In genomic region chr6:45377555-45378323, GRCh38 we compare ENCODE assay signal across 1 cellular context.
TF ChIP-seq lines count a peak whose summit lies in the region.

TSS of gene SUPT3H (minus strand) at chr6:45377934.

TF ChIP-seq in K562, 482 proteins besides CTCF, POLR2A, EP300 and RAD21 (continued from another document and continues in another):
- TF ChIP-seq SFPQ (IDR thresholded peaks at IDR 0.05; ENCODE audit: low read depth, low read length) (no peak), SIN3A (IDR thresholded peaks at IDR 0.05; ENCODE audit: borderline replicate concordance in 2 of 2, control insufficient read depth in 1 of 2, low read depth in 2 of 2, low read length in 2 of 2) (peak; percentile 64 to 92; a peak in 2 of 4 replicates), ZBTB2 (IDR thresholded peaks at IDR 0.05) (peak; percentile 86), ZNF134 (CRISPR knock-in tag; conservative IDR thresholded peaks at IDR 0.05) (no peak), TBL1XR1 (IDR thresholded peaks at IDR 0.05; ENCODE audit: low read length in 2 of 2) (no peak), GTF2E2 (tag; IDR thresholded peaks at IDR 0.05) (peak; percentile 79), NCOA4 (IDR thresholded peaks at IDR 0.05; ENCODE audit: partially characterized antibody) (no peak), HCFC1 (IDR thresholded peaks at IDR 0.05; ENCODE audit: low read depth, low read length) (peak; percentile 83), E2F6 (IDR thresholded peaks at IDR 0.05; ENCODE audit: borderline replicate concordance in 1 of 2, extremely low read depth in 1 of 2, insufficient read depth in 1 of 2, insufficient read length in 1 of 2, low read depth in 1 of 2, low read length in 1 of 2, poor library complexity in 1 of 2, severe bottlenecking in 1 of 2) (peak; percentile 77 to 86), ZNF696 (CRISPR knock-in tag; conservative IDR thresholded peaks at IDR 0.05) (no peak), JUND (IDR thresholded peaks at IDR 0.05; ENCODE audit: borderline replicate concordance, low read depth, low read length) (peak; percentile 70; the same call in 1 of the 2 replicates), JUND (tag; IDR thresholded peaks at IDR 0.05; ENCODE audit: borderline replicate concordance, low read depth, low read length) (peak; percentile 78; the same call in 2 of the 3 replicates), ZBTB33 (CRISPR knock-in tag; IDR thresholded peaks at IDR 0.05) (peak; percentile 40; the same call in 1 of the 2 replicates), NR4A1 (CRISPR knock-in tag; IDR thresholded peaks at IDR 0.05) (no peak), NR4A1 (tag; IDR thresholded peaks at IDR 0.05) (0 out of 2 replicates have a peak, but pooled peaks have one; percentile 44), PML (IDR thresholded peaks at IDR 0.05; ENCODE audit: low read length) (peak; percentile 88), PHF20 (IDR thresholded peaks at IDR 0.05; ENCODE audit: partially characterized antibody) (peak; percentile 80), KDM4B (IDR thresholded peaks at IDR 0.05; ENCODE audit: borderline replicate concordance in 2 of 2, low read depth in 1 of 2) (peak in 1 of 2 experiments; percentile 86; a peak in 1 of 4 replicates), RB1 (IDR thresholded peaks at IDR 0.05; ENCODE audit: low read depth) (peak; percentile 89), TRIM24 (IDR thresholded peaks at IDR 0.05) (peak in 1 of 2 experiments; percentile 46; a peak in 2 of 4 replicates), ZBTB17 (CRISPR knock-in tag; IDR thresholded peaks at IDR 0.05) (peak; percentile 38; the same call in 1 of the 2 replicates), MBD2 (IDR thresholded peaks at IDR 0.05; ENCODE audit: borderline replicate concordance, low read depth) (peak; percentile 62), POU5F1 (IDR thresholded peaks at IDR 0.05; ENCODE audit: borderline replicate concordance, low read depth, low read length, partially characterized antibody) (peak; percentile 72), MCM5 (IDR thresholded peaks at IDR 0.05; ENCODE audit: low read depth) (no peak), HDAC1 (IDR thresholded peaks at IDR 0.05) (0 out of 4 replicates have a peak, but pooled peaks of 1 of the 2 experiments have one; percentile 13), FOXK1 (CRISPR knock-in tag; IDR thresholded peaks at IDR 0.05; ENCODE audit: borderline replicate concordance) (no peak), ZBTB1 (CRISPR knock-in tag; IDR thresholded peaks at IDR 0.05; ENCODE audit: borderline replicate concordance, low read depth) (peak; percentile 94), HDAC6 (IDR thresholded peaks at IDR 0.05; ENCODE audit: low read depth, low read length) (no peak), GATA2 (CRISPR knock-in tag; IDR thresholded peaks at IDR 0.05) (no peak), FOXM1 (IDR thresholded peaks at IDR 0.05; ENCODE audit: low read depth) (no peak), FOXM1 (CRISPR knock-in tag; IDR thresholded peaks at IDR 0.05; ENCODE audit: low read depth) (no peak), REST (CRISPR knock-in tag; IDR thresholded peaks at IDR 0.05; ENCODE audit: low read depth) (no peak; the same call in 1 of the 2 replicates), FIP1L1 (IDR thresholded peaks at IDR 0.05; ENCODE audit: low read depth, low read length, poor library complexity, severe bottlenecking) (peak; percentile 67), MEIS2 (IDR thresholded peaks at IDR 0.05; ENCODE audit: partially characterized antibody) (peak; percentile 78), POLR2AphosphoS5 (IDR thresholded peaks at IDR 0.05; ENCODE audit: control insufficient read depth, insufficient read depth, low read depth, low read length) (peak; percentile 94), PKNOX1 (IDR thresholded peaks at IDR 0.05) (peak; percentile 26; the same call in 1 of the 2 replicates), YY1 (IDR thresholded peaks at IDR 0.05; ENCODE audit: borderline replicate concordance in 1 of 3, control insufficient read depth in 1 of 3, extremely low read depth in 1 of 3, insufficient read depth in 3 of 3, insufficient read length in 1 of 3, insufficient replicate concordance in 2 of 3, low read depth in 1 of 3, low read length in 2 of 3) (peak; percentile 49 to 94 (median 89)), ZNF764 (CRISPR knock-in tag; IDR thresholded peaks at IDR 0.05; ENCODE audit: low read depth) (no peak), MYNN (IDR thresholded peaks at IDR 0.05) (peak; percentile 48; the same call in 1 of the 2 replicates), MYNN (CRISPR knock-in tag; IDR thresholded peaks at IDR 0.05) (no peak), KLF6 (CRISPR knock-in tag; IDR thresholded peaks at IDR 0.05; ENCODE audit: borderline replicate concordance) (peak; percentile 87), KDM2B (CRISPR knock-in tag; IDR thresholded peaks at IDR 0.05) (peak; percentile 28; the same call in 1 of the 2 replicates), TCF7L2 (IDR thresholded peaks at IDR 0.05; ENCODE audit: low read depth, low read length) (no peak), SETDB1 (IDR thresholded peaks at IDR 0.05; ENCODE audit: low read length) (peak; percentile 59), ZBTB7A (IDR thresholded peaks at IDR 0.05; ENCODE audit: borderline replicate concordance, control insufficient read depth, low read depth, low read length) (peak; percentile 46), DEAF1 (CRISPR knock-in tag; IDR thresholded peaks at IDR 0.05) (peak; percentile 41; the same call in 1 of the 2 replicates), JUN (IDR thresholded peaks at IDR 0.05; ENCODE audit: borderline replicate concordance, low read depth, low read length) (peak; percentile 45; the same call in 1 of the 2 replicates), JUN (CRISPR knock-in tag; IDR thresholded peaks at IDR 0.05; ENCODE audit: borderline replicate concordance) (no peak), CBFB (CRISPR knock-in tag; IDR thresholded peaks at IDR 0.05) (no peak), CREB1 (IDR thresholded peaks at IDR 0.05) (peak; percentile 49; the same call in 1 of the 2 replicates), CREB1 (CRISPR knock-in tag; IDR thresholded peaks at IDR 0.05) (peak; percentile 74), OTX1 (CRISPR knock-in tag; IDR thresholded peaks at IDR 0.05) (peak; percentile 57; the same call in 1 of the 2 replicates), SP2 (IDR thresholded peaks at IDR 0.05; ENCODE audit: extremely low read depth, low read depth, low read length, poor library complexity, severe bottlenecking) (no peak)
